In the genomic region with DNA sequence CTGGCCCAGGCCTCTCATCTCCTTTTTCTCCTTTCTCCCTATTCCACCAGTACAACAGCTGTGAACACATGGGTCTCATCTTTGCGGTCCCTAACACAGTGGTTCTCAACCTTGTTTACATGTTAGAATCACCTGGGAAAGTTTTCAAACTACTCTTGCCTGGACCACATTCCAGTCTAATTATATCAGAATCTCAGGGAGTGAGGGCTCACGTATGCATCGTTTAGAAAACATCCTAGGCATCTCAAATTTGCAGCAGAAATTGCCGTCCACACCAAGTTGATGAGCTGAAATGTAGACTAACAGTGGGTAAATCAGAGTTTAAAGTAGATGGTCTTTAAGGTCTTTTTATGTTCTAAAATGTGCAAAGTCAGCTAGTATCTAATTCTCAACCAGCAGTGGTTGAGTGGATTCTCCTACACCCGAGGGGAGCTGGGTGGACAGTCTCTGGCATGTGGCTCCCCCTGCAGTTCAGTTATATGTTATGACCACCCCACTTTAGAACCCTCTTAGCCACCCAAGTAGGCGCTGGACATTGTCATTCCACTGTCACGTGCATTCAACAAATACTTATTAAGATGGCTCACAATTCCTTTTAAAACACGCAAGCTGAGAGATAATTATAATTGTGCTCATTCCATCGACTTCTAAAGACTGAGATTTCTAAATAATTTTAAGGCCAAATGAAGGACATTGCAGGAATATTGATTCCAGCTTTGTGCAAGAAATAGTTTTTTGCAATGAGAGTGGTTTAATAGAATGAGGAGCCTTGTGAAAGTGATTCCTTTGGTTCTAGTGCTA, we compare ENCODE assay signal across 11 cellular contexts. TPM values are rescaled to one million over a fixed set of nuclear protein-coding genes. Genes with fewer than 3 reads are reported as not detected.
A peak's percentile ranks its signal among the peaks of the same experiment; 100 is the strongest.
DNase-seq lines count a peak whose midpoint lies in the region; ATAC-seq and TF ChIP-seq lines count a peak whose summit lies in the region.
"Not testable (repeated sequence)": the region's sequence is repeated elsewhere in the genome, so short reads cannot be mapped to it uniquely, and the experiment has no call there.
"Had no signal": no experiment of that assay in that cellular context is flagged by ENCODE, and none has a peak within 500 bp of the region (broad histone marks: within the 10 kb centered on the region; RNA-seq: fewer than 3 reads in every experiment).

No MANE protein-coding gene starts in this region.

- H3K9me3 Mint-ChIP-seq in WTC11; glutamatergic neuron (ENCODE audit: unreplicated experiment): not testable (repeated sequence)

- H3K36me3 ChIP-seq in OCI-LY1 (ENCODE audit: insufficient read depth, low read length); mesodermal cell (ENCODE audit: control insufficient read depth, insufficient read depth, low read length); smooth muscle cell (ENCODE audit: low read depth): not testable (repeated sequence)

- H3K27me3 ChIP-seq in OCI-LY1 (ENCODE audit: insufficient read depth, low read length); smooth muscle cell (ENCODE audit: low read depth): not testable (repeated sequence)

- not testable (repeated sequence) for H3F3A ChIP-seq in OCI-LY1 (ENCODE audit: insufficient read depth, low read length); smooth muscle cell (ENCODE audit: low read depth)

- H3K9me2 ChIP-seq in OCI-LY1 (ENCODE audit: low read depth, low read length): not testable (repeated sequence)

- not testable (repeated sequence) for H2AFZ ChIP-seq in OCI-LY1 (ENCODE audit: low read length); smooth muscle cell (ENCODE audit: low read depth)

- not testable (repeated sequence) for H3K27me3 Mint-ChIP-seq in WTC11 (ENCODE audit: low read depth); glutamatergic neuron (ENCODE audit: unreplicated experiment)

- TF ChIP-seq CTCF in AG10803 (conservative IDR thresholded peaks at IDR 0.05; ENCODE audit: low read length) (peak; percentile 29), GM12874 (IDR thresholded peaks at IDR 0.05; ENCODE audit: insufficient read depth, low read depth, low read length) (peak; percentile 28; the same call in 1 of the 2 replicates), OCI-LY1 (IDR thresholded peaks at IDR 0.05; ENCODE audit: low read length) (peak; percentile 46), cardiac fibroblast (IDR thresholded peaks at IDR 0.05; ENCODE audit: low read depth, low read length) (peak; percentile 3), glutamatergic neuron (IDR thresholded peaks at IDR 0.05; ENCODE audit: partially characterized antibody, unreplicated experiment) (peak; percentile 26), smooth muscle cell (IDR thresholded peaks at IDR 0.05; ENCODE audit: borderline replicate concordance, insufficient read depth, poor library complexity, severe bottlenecking) (peak; percentile 29)
- TF ChIP-seq CTCF in WTC11 (IDR thresholded peaks at IDR 0.05): not testable (repeated sequence)

- peak; percentile 56 for ATAC-seq in WTC11

- not testable (repeated sequence) for H3K4me3 Mint-ChIP-seq in WTC11; glutamatergic neuron (ENCODE audit: unreplicated experiment)

- peaks cover 14% of the 10 kb centered on the region for H3K4me1 Mint-ChIP-seq in WTC11
- not testable (repeated sequence) for H3K4me1 Mint-ChIP-seq in glutamatergic neuron (ENCODE audit: low read depth, unreplicated experiment)

- POLR2A ChIA-PET in WTC11 (lab: Charles Lee): not testable (repeated sequence)

- not testable (repeated sequence) for H3K9me3 ChIP-seq in OCI-LY1 (ENCODE audit: low read length); mesodermal cell (ENCODE audit: control insufficient read depth, low read length); smooth muscle cell (replicated peaks; ENCODE audit: low read depth)

- not testable (repeated sequence) for H3K36me3 Mint-ChIP-seq in WTC11; glutamatergic neuron (ENCODE audit: unreplicated experiment)

- H3K4me2 ChIP-seq in OCI-LY1 (ENCODE audit: low read length); smooth muscle cell: not testable (repeated sequence)

- DNase-seq in AG10803 (ENCODE audit: low read depth) (peak; percentile 69), WTC11 (ENCODE audit: low spot score) (peak; percentile 20), cardiac fibroblast (ENCODE audit: low read depth in 2 of 2) (peak in 1 of 2 donors; percentile 12)
- DNase-seq in glutamatergic neuron; smooth muscle cell (lab: John Stamatoyannopoulos, UW; ENCODE audit: unreplicated experiment): not testable (repeated sequence)

- CTCF ChIA-PET in WTC11 (lab: Charles Lee): interaction anchor here (0.6 to 1.8 kb wide), 10 partner anchors 10 to 264 kb away, joined by 3 to 10 read pairs (median 3); a partner anchor contains a TSS

- WGBS in mesodermal cell (ENCODE audit: insufficient coverage in 2 of 2), 2 experiments: 78 to 100% methylated on average over 1 to 5 of the region's 9 CpGs
- 39% methylated on average over 9 of the region's 9 CpGs for WGBS in smooth muscle cell (ENCODE audit: low lambda C conversion rate)

- not testable (repeated sequence) for H3K27ac ChIP-seq in OCI-LY1 (ENCODE audit: low read depth, low read length, poor library complexity, severe bottlenecking); smooth muscle cell (ENCODE audit: low read depth)
- peak overlapping the region; percentile 67 for H3K27ac ChIP-seq in mesodermal cell (ENCODE audit: low read depth, low read length, severe bottlenecking)

- not testable (repeated sequence) for H3K4me1 ChIP-seq in OCI-LY1 (ENCODE audit: insufficient read depth, low read length, severe bottlenecking); mesodermal cell (ENCODE audit: control insufficient read depth, insufficient read depth, low read length, poor library complexity, severe bottlenecking); smooth muscle cell (ENCODE audit: low read depth)

- H3K9ac ChIP-seq in OCI-LY1 (ENCODE audit: low read length); smooth muscle cell (ENCODE audit: low read depth): not testable (repeated sequence)

- H3K4me3 ChIP-seq in AG10803 (ENCODE audit: low read length); OCI-LY1 (ENCODE audit: low read depth, low read length, poor library complexity, severe bottlenecking); cardiac fibroblast (replicated peaks in 1 of 2; ENCODE audit: low read depth in 2 of 2, low read length in 2 of 2); mesodermal cell (ENCODE audit: extremely low read depth, insufficient read depth, low read length, poor library complexity, severe bottlenecking); smooth muscle cell: not testable (repeated sequence)

- H3K27ac Mint-ChIP-seq in WTC11; glutamatergic neuron (ENCODE audit: unreplicated experiment): not testable (repeated sequence)

- H3K79me2 ChIP-seq in OCI-LY1 (ENCODE audit: insufficient read depth, low read length); smooth muscle cell (ENCODE audit: low read depth): not testable (repeated sequence)

- H4K20me1 ChIP-seq in OCI-LY1 (ENCODE audit: insufficient read depth, low read length); smooth muscle cell (ENCODE audit: low read depth): not testable (repeated sequence)

RNA-seq across cellular contexts. Expression of a gene that starts 3.8 kb away (rescaled TPM):
- total RNA-seq in WTC11 (2021) (not detected in 3 replicates), glutamatergic neuron (ENCODE audit: unreplicated experiment) (0.56 TPM), smooth muscle cell (not detected in 2 replicates)
- polyA plus RNA-seq in mesodermal cell (2013, experiment 1 of 2): not detected
- not detected for polyA plus RNA-seq in mesodermal cell (2013, experiment 2 of 2)
- not detected in 2 replicates for polyA plus RNA-seq in smooth muscle cell
- total RNA-seq: adrenal gland, left colon, T-cell had no signal
- polyA plus RNA-seq: adrenal gland had no signal

RNA-seq across cellular contexts. Expression of a gene that starts 12.1 kb away (rescaled TPM):
- total RNA-seq in WTC11 (2021) (0.35 to 1.3 TPM (median 0.60 TPM) in 3 replicates), glutamatergic neuron (ENCODE audit: unreplicated experiment) (not detected), smooth muscle cell (not detected in 2 replicates)
- not detected for polyA plus RNA-seq in mesodermal cell (2013, experiment 1 of 2)
- polyA plus RNA-seq in mesodermal cell (2013, experiment 2 of 2): not detected
- polyA plus RNA-seq in smooth muscle cell: not detected in 2 replicates
- total RNA-seq: adrenal gland, left colon, T-cell had no signal
- polyA plus RNA-seq: adrenal gland had no signal

RNA-seq across cellular contexts. Expression of a gene that starts 26.7 kb away (rescaled TPM):
- not detected in 3 replicates for total RNA-seq in WTC11 (2021)
- not detected for total RNA-seq in glutamatergic neuron (ENCODE audit: unreplicated experiment)
- polyA plus RNA-seq in mesodermal cell (2013, experiment 1 of 2): not detected
- not detected for polyA plus RNA-seq in mesodermal cell (2013, experiment 2 of 2)
- total RNA-seq in smooth muscle cell: not detected in 2 replicates
- not detected in 2 replicates for polyA plus RNA-seq in smooth muscle cell
- total RNA-seq: adrenal gland, left colon, T-cell had no signal
- polyA plus RNA-seq: adrenal gland had no signal

RNA-seq across cellular contexts. Expression of a gene that starts 27.2 kb away (rescaled TPM):
- total RNA-seq in WTC11 (2021): 80.1 to 106 TPM (median 86.7 TPM) in 3 replicates
- total RNA-seq in glutamatergic neuron (ENCODE audit: unreplicated experiment): 84.5 TPM
- polyA plus RNA-seq in mesodermal cell (2013, experiment 1 of 2): 59.3 TPM
- 52.7 TPM for polyA plus RNA-seq in mesodermal cell (2013, experiment 2 of 2)
- total RNA-seq in smooth muscle cell: 41.6 and 43.7 TPM in 2 replicates
- 41.9 and 58.6 TPM in 2 replicates for polyA plus RNA-seq in smooth muscle cell

RNA-seq across cellular contexts. Expression of a gene that starts 41.4 kb away (rescaled TPM):
- not detected in 3 replicates for total RNA-seq in WTC11 (2021)
- total RNA-seq in glutamatergic neuron (ENCODE audit: unreplicated experiment): not detected
- not detected for polyA plus RNA-seq in mesodermal cell (2013, experiment 1 of 2)
- polyA plus RNA-seq in mesodermal cell (2013, experiment 2 of 2): not detected
- total RNA-seq in smooth muscle cell: not detected in 2 replicates
- not detected in 2 replicates for polyA plus RNA-seq in smooth muscle cell
- total RNA-seq: adrenal gland, left colon, T-cell had no signal
- polyA plus RNA-seq: adrenal gland had no signal
